Comparison of ENCODE assay signal across 19 cellular contexts in the genomic region with DNA sequence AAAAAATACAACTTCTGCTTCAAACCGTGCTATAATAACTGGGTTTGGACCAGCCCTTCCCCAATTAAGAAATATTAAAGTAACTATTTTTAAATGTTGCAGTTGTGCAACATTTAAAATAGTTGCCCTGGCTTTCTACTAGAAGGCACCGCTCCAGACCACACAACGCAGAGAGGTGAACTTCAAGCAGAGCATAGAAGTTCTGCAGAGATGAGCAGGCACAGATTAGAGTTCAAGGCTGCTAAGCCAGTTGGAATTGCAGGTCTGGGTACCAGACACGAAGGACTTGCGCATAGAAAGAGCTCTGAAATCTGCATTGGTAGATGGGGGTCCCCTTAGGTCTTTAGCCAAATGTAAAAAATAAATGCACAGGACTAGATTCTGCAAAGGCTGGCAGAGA. TPM values are rescaled to one million over a fixed set of nuclear protein-coding genes. Genes with fewer than 3 reads are reported as not detected.
DNase-seq lines count a peak whose midpoint lies in the region; ATAC-seq and TF ChIP-seq lines count a peak whose summit lies in the region.
"Had no signal": no experiment of that assay in that cellular context is flagged by ENCODE, and none has a peak within 500 bp of the region (broad histone marks: within the 10 kb centered on the region; RNA-seq: fewer than 3 reads in every experiment).

No MANE protein-coding gene starts in this region.

- H3K36me3 ChIP-seq in gastrocnemius medialis (no peaks in the 10 kb centered on the region), esophagus squamous epithelium (no peaks in the 10 kb centered on the region)
- H3K36me3 ChIP-seq: BE2C; BLaER1 treated with 17β-estradiol and CSF1 and Interleukin-3, amounts not matched to agents 10 nM and 100 nM; HAP-1 had no signal

- WGBS in esophagus squamous epithelium, 2 donors: 80 to 81% methylated on average over 5 of the region's 5 CpGs

- H3K27ac ChIP-seq in gastrocnemius medialis: no peak overlapping the region
- H3K27ac ChIP-seq in esophagus squamous epithelium: no peak overlapping the region
- H3K27ac ChIP-seq: 22Rv1; BLaER1 treated with 17β-estradiol and CSF1 and Interleukin-3, amounts not matched to agents 10 nM and 100 nM had no signal

- peaks cover 0 to 8% of the 10 kb centered on the region in 2 donors for H3K4me1 ChIP-seq in gastrocnemius medialis
- no peaks in the 10 kb centered on the region for H3K4me1 ChIP-seq in esophagus squamous epithelium
- H3K4me1 ChIP-seq: BE2C; BLaER1 treated with 17β-estradiol and CSF1 and Interleukin-3, amounts not matched to agents 10 nM and 100 nM; HAP-1 had no signal

- H3K9me3 ChIP-seq in gastrocnemius medialis (no peaks in the 10 kb centered on the region), esophagus squamous epithelium (no peaks in the 10 kb centered on the region)
- H3K9me3 ChIP-seq: BE2C; BLaER1 treated with 17β-estradiol and CSF1 and Interleukin-3, amounts not matched to agents 10 nM and 100 nM; HAP-1 had no signal

- ATAC-seq in left lobe of liver (peak; percentile 86), gastrocnemius medialis (no peak)

- H3K4me3 ChIP-seq in gastrocnemius medialis (no peak overlapping the region), esophagus squamous epithelium (no peak overlapping the region)
- H3K4me3 ChIP-seq: BLaER1 treated with 17β-estradiol and CSF1 and Interleukin-3, amounts not matched to agents 10 nM and 100 nM; HAP-1 had no signal

- DNase-seq in NOMO-1 treated with DMSO at 0.1 percent for 48 hours (lab: John Stamatoyannopoulos, UW; ENCODE audit: unreplicated experiment): peak; percentile 41
- no peak for DNase-seq in NOMO-1 treated with dmso at 0.1 percent for 144 hours (lab: John Stamatoyannopoulos, UW; ENCODE audit: unreplicated experiment)
- peak; percentile 8 for DNase-seq in AG20443 (ENCODE audit: low spot score)
- no peak for DNase-seq in left lobe of liver (ENCODE audit: low spot score)
- DNase-seq in gastrocnemius medialis: no peak
- no peak for DNase-seq in esophagus squamous epithelium (lab: John Stamatoyannopoulos, UW)
- DNase-seq: AML-193; BE2C; CD4-positive, alpha-beta T cell; CD8-positive, alpha-beta memory T cell; DMS 273 treated with DMSO at 0.1 percent for 48 hours; DMS53; DMS79 treated with DMSO at 0.1 percent for 48 hours; GF-D8; GOT3; HFFc6 had no signal

- TF ChIP-seq CTCF in gastrocnemius medialis (IDR thresholded peaks at IDR 0.05 in 4 of 5, conservative IDR thresholded peaks at IDR 0.05 in 1 of 5) (no peak), esophagus squamous epithelium (IDR thresholded peaks at IDR 0.05) (no peak)

- intact Hi-C loops in gastrocnemius medialis (cut with DNase I; ENCODE audit: low total_unique reads): no loop called here
- intact Hi-C loops in esophagus squamous epithelium (cut with DNase I): no loop called here

- no peaks in the 10 kb centered on the region for H3K27me3 ChIP-seq in gastrocnemius medialis
- H3K27me3 ChIP-seq in esophagus squamous epithelium: no peaks in the 10 kb centered on the region
- H3K27me3 ChIP-seq: BLaER1 treated with 17β-estradiol and CSF1 and Interleukin-3, amounts not matched to agents 10 nM and 100 nM had no signal

- TF ChIP-seq POLR2A in gastrocnemius medialis (IDR thresholded peaks at IDR 0.05) (no peak), esophagus squamous epithelium (IDR thresholded peaks at IDR 0.05) (no peak)

- in situ Hi-C loops in gastrocnemius medialis (cut with MboI; ENCODE audit: low sequenced_read_pairs in 4 of 4): no loop called here

RNA-seq across cellular contexts. Expression of a gene that starts 58.7 kb away (rescaled TPM):
- total RNA-seq in left lobe of liver (7.8 TPM), gastrocnemius medialis (1 to 10 TPM; 6.1 to 9.9 (median 6.4) TPM), esophagus squamous epithelium (10 to 100 TPM in 1 of 4 donors, 1 to 10 TPM in 3; 3.6 to 47.2 (median 9.0) TPM)

Comparison
In these comparisons a context has a peak if more than half of its experiments do, and no peak if none do; other contexts are left out.
1. DNase-seq: peak in NOMO-1 treated with DMSO at 0.1 percent for 48 hours (single experiment) and AG20443 (single experiment); none in NOMO-1 treated with dmso at 0.1 percent for 144 hours (single experiment), left lobe of liver (single experiment), gastrocnemius medialis (0 of 2) and esophagus squamous epithelium (single experiment).